Comparison of ENCODE assay signal across 20 cellular contexts in the genomic region with DNA sequence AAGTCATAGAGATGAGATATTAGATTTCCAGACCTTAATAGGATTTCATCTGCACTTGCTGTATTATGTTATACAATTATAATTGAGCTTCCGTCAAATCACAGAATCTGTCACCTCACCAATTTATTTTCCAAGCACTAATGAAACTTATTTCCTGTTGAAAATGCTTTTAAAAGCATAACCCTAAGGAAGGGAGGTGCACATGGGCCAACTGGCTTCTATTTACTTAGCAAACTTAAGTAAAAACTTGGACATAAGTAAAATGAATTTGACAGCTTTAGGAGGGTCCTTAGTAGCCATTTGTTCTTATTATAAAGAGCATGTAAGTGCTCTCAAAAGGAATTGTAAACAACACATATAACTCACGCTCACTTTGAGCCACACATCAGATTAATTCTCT.
"Had no signal": no experiment of that assay in that cellular context is flagged by ENCODE, and none has a peak within 500 bp of the region (broad histone marks: within the 10 kb centered on the region; RNA-seq: fewer than 3 reads in every experiment).

No MANE protein-coding gene starts in this region.

- H3K27ac ChIP-seq: body of pancreas, cardiac muscle cell, esophagus squamous epithelium, gastroesophageal sphincter, sigmoid colon, testis, vagina had no signal

- H3K9me3 ChIP-seq: body of pancreas, esophagus squamous epithelium, gastroesophageal sphincter, sigmoid colon, testis, vagina had no signal

- H3K4me3 ChIP-seq: body of pancreas, cardiac muscle cell, esophagus squamous epithelium, gastroesophageal sphincter, sigmoid colon, testis, vagina had no signal

- DNase-seq: activated CD4-positive, alpha-beta memory T cell treated with anti-CD3 and anti-CD28 coated beads for 36 hours; activated CD4-positive, alpha-beta T cell treated with anti-CD3 and anti-CD28 coated beads for 48 hours; activated gamma-delta T cell; anterior cingulate cortex; body of pancreas; cortex of kidney; endodermal cell; esophagus squamous epithelium; head of caudate nucleus; hypothalamus; midbrain; natural killer cell; retina; sigmoid colon; stimulated activated CD4-positive, alpha-beta T cell treated with anti-CD3 and anti-CD28 coated beads, Interleukin-4, amount 100 ng/mL, for 1 hour; stimulated activated naive CD4-positive, alpha-beta T cell; testis had no signal

- H3K36me3 ChIP-seq: cardiac muscle cell, esophagus squamous epithelium, gastroesophageal sphincter, sigmoid colon, vagina had no signal

- H3K4me1 ChIP-seq: body of pancreas, esophagus squamous epithelium, testis, vagina had no signal

- H3K27me3 ChIP-seq: body of pancreas, cardiac muscle cell, esophagus squamous epithelium, gastroesophageal sphincter, sigmoid colon, testis, vagina had no signal
